Comparison of ENCODE assay signal across 9 cellular contexts in the genomic region with DNA sequence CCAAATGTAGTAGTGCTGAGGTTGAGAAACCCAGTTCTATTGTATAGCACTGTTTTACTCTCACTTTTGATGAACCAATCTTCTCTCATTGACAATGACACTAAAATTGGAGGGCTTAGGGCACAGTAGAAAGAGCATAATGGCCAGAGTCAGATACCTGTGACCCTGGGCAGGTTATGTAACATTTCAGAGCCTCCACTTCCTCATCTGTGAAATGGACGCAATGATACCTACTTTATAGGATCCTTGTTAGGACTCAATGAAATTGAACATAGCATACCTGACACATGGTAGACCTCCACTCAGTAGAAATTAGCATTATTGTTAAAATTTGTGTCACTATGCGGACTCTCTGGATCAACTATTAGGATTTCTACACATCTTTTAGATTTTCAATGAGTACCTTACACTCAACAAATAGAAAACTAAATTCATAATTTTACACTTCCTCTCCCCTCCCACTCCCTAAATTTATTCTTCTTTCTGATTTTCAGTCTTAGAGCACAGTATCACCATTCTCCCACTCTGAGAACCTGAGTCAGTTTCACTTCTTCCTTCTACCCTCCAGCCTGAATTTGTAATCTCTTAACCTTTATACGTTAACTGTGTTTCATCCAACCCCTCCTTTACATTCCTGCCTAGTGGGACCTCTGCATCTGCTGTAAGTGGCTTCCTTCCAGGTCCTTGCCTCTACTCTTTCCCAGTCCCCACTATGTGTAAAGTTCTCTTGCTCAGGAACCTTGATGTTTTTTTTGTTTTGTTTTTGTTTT.
DNase-seq lines count a peak whose midpoint lies in the region; ATAC-seq and TF ChIP-seq lines count a peak whose summit lies in the region.
"Had no signal": no experiment of that assay in that cellular context is flagged by ENCODE, and none has a peak within 500 bp of the region (broad histone marks: within the 10 kb centered on the region; RNA-seq: fewer than 3 reads in every experiment).

No MANE protein-coding gene starts in this region.

- peaks cover 3% of the 10 kb centered on the region; the same call in 1 of the 2 replicates for H3K4me1 ChIP-seq in MM.1S (ENCODE audit: low read length)
- H3K4me1 ChIP-seq in foreskin keratinocyte, result peaks cover 28% of the 10 kb centered on the region
- H3K4me1 ChIP-seq in lower lobe of right lung, result peaks cover 22% of the 10 kb centered on the region
- H3K4me1 ChIP-seq in gastroesophageal sphincter, result peaks cover 0 to 47% (median 8%) of the 10 kb centered on the region in 3 donors

- ATAC-seq in activated CD4-positive, CD25-positive, alpha-beta regulatory T cell treated with anti-CD3 and anti-CD28 coated beads, Interleukin-2, amount 50 U/mL, for 24 hours, result peak; percentile 34 to 39
- peak; percentile 80 for ATAC-seq in GM21825 (IDR thresholded peaks at IDR 0.05; ENCODE audit: unreplicated experiment)
- ATAC-seq in foreskin keratinocyte, result no peak
- ATAC-seq in lower lobe of right lung, result no peak
- ATAC-seq in gastroesophageal sphincter, result no peak

- H3K36me3 ChIP-seq in MM.1S (replicated peaks; ENCODE audit: insufficient read depth, low read length), result no peaks in the 10 kb centered on the region
- no peaks in the 10 kb centered on the region for H3K36me3 ChIP-seq in lower lobe of right lung
- H3K36me3 ChIP-seq in gastroesophageal sphincter, result peaks cover 0 to 12% of the 10 kb centered on the region in 2 donors

- H4K20me1 ChIP-seq in MM.1S (ENCODE audit: insufficient read depth, low read length), result no peaks in the 10 kb centered on the region

- H3F3A ChIP-seq in MM.1S (ENCODE audit: insufficient read depth, low read length), result no peaks in the 10 kb centered on the region

- H3K9me2 ChIP-seq in MM.1S (replicated peaks; ENCODE audit: insufficient read depth, low read length), result no peaks in the 10 kb centered on the region

- H3K27me3 ChIP-seq in MM.1S (replicated peaks; ENCODE audit: insufficient read depth, low read length) (no peaks in the 10 kb centered on the region), foreskin keratinocyte (no peaks in the 10 kb centered on the region), lower lobe of right lung (ENCODE audit: low read depth) (no peaks in the 10 kb centered on the region), gastroesophageal sphincter (no peaks in the 10 kb centered on the region)

- no peak overlapping the region for H3K27ac ChIP-seq in MM.1S (ENCODE audit: low read length)
- H3K27ac ChIP-seq in foreskin keratinocyte, result peak overlapping the region; percentile 72
- H3K27ac ChIP-seq in lower lobe of right lung, result no peak overlapping the region
- no peak overlapping the region for H3K27ac ChIP-seq in gastroesophageal sphincter

- DNase-seq in activated CD4-positive, CD25-positive, alpha-beta regulatory T cell treated with anti-CD3 and anti-CD28 coated beads, Interleukin-2, amount 50 U/mL, for 72 hours, result no peak
- no peak for DNase-seq in MM.1S
- DNase-seq in foreskin keratinocyte, result peak in 1 of 2 donors; percentile 57
- DNase-seq in lower lobe of right lung, result no peak
- DNase-seq in midbrain (lab: John Stamatoyannopoulos, UW), result no peak
- DNase-seq: NCI-H2081 treated with DMSO at 0.1 percent for 48 hours had no signal

- H3K9ac ChIP-seq in MM.1S (ENCODE audit: low read length), result no peak overlapping the region

- no peak for TF ChIP-seq POLR2A in gastroesophageal sphincter (IDR thresholded peaks at IDR 0.05)

- no peak overlapping the region for H3K4me3 ChIP-seq in MM.1S (ENCODE audit: low read length)
- H3K4me3 ChIP-seq in lower lobe of right lung, result no peak overlapping the region
- no peak overlapping the region for H3K4me3 ChIP-seq in gastroesophageal sphincter

- 92 to 97% methylated on average over 3 of the region's 3 CpGs for WGBS in gastroesophageal sphincter (ENCODE audit: low coverage in 1 of 2), 2 donors

- no peak overlapping the region for H2AFZ ChIP-seq in MM.1S (ENCODE audit: low read length)

- H3K4me2 ChIP-seq in MM.1S (ENCODE audit: low read depth, low read length), result peak overlapping the region; percentile 16; the same call in 1 of the 2 replicates

- H3K9me3 ChIP-seq in MM.1S (replicated peaks; ENCODE audit: insufficient read depth, low read length), result no peaks in the 10 kb centered on the region
- no peaks in the 10 kb centered on the region for H3K9me3 ChIP-seq in lower lobe of right lung
- H3K9me3 ChIP-seq in gastroesophageal sphincter, result no peaks in the 10 kb centered on the region

- TF ChIP-seq EP300 in gastroesophageal sphincter (IDR thresholded peaks at IDR 0.05), result no peak

- no peaks in the 10 kb centered on the region for H3K79me2 ChIP-seq in MM.1S (ENCODE audit: low read length)

- intact Hi-C loops in lower lobe of right lung (cut with DNase I), result no loop called here

- no peak for TF ChIP-seq CTCF in MM.1S (IDR thresholded peaks at IDR 0.05; ENCODE audit: low read length)
- TF ChIP-seq CTCF in foreskin keratinocyte (conservative IDR thresholded peaks at IDR 0.05), result no peak
- no peak for TF ChIP-seq CTCF in lower lobe of right lung (IDR thresholded peaks at IDR 0.05)
- no peak for TF ChIP-seq CTCF in gastroesophageal sphincter (IDR thresholded peaks at IDR 0.05)

Comparison
In these comparisons a context has a peak if more than half of its experiments do, and no peak if none do; other contexts are left out.
1. ATAC-seq: peak in activated CD4-positive, CD25-positive, alpha-beta regulatory T cell treated with anti-CD3 and anti-CD28 coated beads, Interleukin-2, amount 50 U/mL, for 24 hours (2 of 2) and GM21825 (single experiment); none in foreskin keratinocyte (single experiment), lower lobe of right lung (0 of 2) and gastroesophageal sphincter (single experiment).